In the genomic region with DNA sequence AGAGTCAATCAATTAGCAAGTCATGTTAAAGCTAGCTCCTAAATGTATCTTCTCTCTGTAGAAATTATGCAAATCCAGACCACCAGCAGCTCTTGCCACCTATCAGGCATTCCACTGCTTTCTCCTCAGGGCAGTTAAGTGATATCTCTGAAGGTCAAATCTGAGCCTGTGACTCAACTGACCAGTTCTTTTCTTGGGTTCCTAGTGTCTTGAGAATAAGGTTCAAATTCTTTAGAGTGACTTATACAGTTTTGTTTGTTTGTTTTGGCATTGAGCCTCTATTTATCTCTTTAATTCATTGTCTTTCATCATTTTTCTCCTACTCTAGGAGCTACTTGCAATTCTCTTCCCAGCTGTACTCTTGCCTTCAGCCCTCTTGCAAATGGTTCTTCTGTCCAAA, we compare ENCODE assay signal across 18 cellular contexts. TPM values are rescaled to one million over a fixed set of nuclear protein-coding genes. Genes with fewer than 3 reads are reported as not detected.
DNase-seq lines count a peak whose midpoint lies in the region; ATAC-seq and TF ChIP-seq lines count a peak whose summit lies in the region.
"Had no signal": no experiment of that assay in that cellular context is flagged by ENCODE, and none has a peak within 500 bp of the region (broad histone marks: within the 10 kb centered on the region; RNA-seq: fewer than 3 reads in every experiment).

No MANE protein-coding gene starts in this region.

- POLR2A ChIA-PET in HEK293 (lab: Yijun Ruan, JAX), result no interaction called here

- H3K4me1 ChIP-seq in HEK293 (ENCODE audit: control insufficient read depth, insufficient read depth, low read length) (peaks cover 41% of the 10 kb centered on the region), transverse colon (peaks cover 0 to 56% (median 21%) of the 10 kb centered on the region in 4 donors)

- ATAC-seq in left ventricle myocardium superior, result no peak
- ATAC-seq in Right ventricle myocardium inferior, result no peak
- ATAC-seq: K562, left lobe of liver, sciatic nerve had no signal

- in situ Hi-C loops in transverse colon (cut with MboI; ENCODE audit: low pct_ligation_motif_present in 1 of 4, low pct_unique_long_range_greater_than_20kb in 1 of 4, low sequenced_read_pairs in 3 of 4), result loop anchor here in 2 of 4 donors (25.0 kb wide), 2 partner anchors 164 to 386 kb away; no protein-coding TSS in a partner anchor

- H3K36me3 ChIP-seq in HEK293 (ENCODE audit: control insufficient read depth in 2 of 2, insufficient read depth in 1 of 2, low read length in 2 of 2) (no peaks in the 10 kb centered on the region), transverse colon (no peaks in the 10 kb centered on the region)
- H3K36me3 ChIP-seq: cardiac muscle cell had no signal

- peaks cover 5% of the 10 kb centered on the region for H3K27me3 ChIP-seq in transverse colon
- H3K27me3 ChIP-seq: cardiac muscle cell had no signal

- H3K27ac ChIP-seq in HEK293 (ENCODE audit: extremely low read depth, low read depth, low read length) (no peak overlapping the region), transverse colon (peak overlapping the region; percentile 4 to 97 (median 84))
- H3K27ac ChIP-seq: cardiac muscle cell had no signal

- no peak overlapping the region for H3K4me3 ChIP-seq in HEK293 (ENCODE audit: low read depth, low read length)
- no peak overlapping the region for H3K4me3 ChIP-seq in foreskin fibroblast (ENCODE audit: low read depth in 1 of 2, low read length in 2 of 2)
- no peak overlapping the region for H3K4me3 ChIP-seq in transverse colon
- H3K4me3 ChIP-seq: cardiac muscle cell, K562 had no signal

- peak; percentile 9 for DNase-seq in astrocyte of the hippocampus (ENCODE audit: low read depth, low spot score)
- DNase-seq in foreskin fibroblast, result peak; percentile 73 to 83
- no peak for DNase-seq in transverse colon
- no peak for DNase-seq in nucleus accumbens (lab: John Stamatoyannopoulos, UW)
- DNase-seq in left ventricle myocardium superior, result no peak
- no peak for DNase-seq in Right ventricle myocardium inferior (ENCODE audit: missing footprints)
- DNase-seq: activated CD4-positive, alpha-beta T cell treated with anti-CD3 and anti-CD28 coated beads, Interleukin-2, amount 50 U/mL, for 48 hours; activated naive CD4-positive, alpha-beta T cell treated with anti-CD3 and anti-CD28 coated beads for 36 hours; DMS 273 treated with DMSO at 0.1 percent for 48 hours; GOT3; NCI-H1092 treated with DMSO at 0.1 percent for 48 hours; occipital lobe; stimulated activated CD4-positive, alpha-beta T cell treated with anti-CD3 and anti-CD28 coated beads, Interleukin-2, amount 100 ng/mL, for 24 hours had no signal

- TF ChIP-seq POLR2A in transverse colon (IDR thresholded peaks at IDR 0.05), result no peak

- H3K9me3 ChIP-seq in HEK293 (ENCODE audit: control insufficient read depth, insufficient read depth, low read depth, low read length), result no peaks in the 10 kb centered on the region
- H3K9me3 ChIP-seq in transverse colon, result no peaks in the 10 kb centered on the region

- intact Hi-C loops in transverse colon (cut with DNase I; ENCODE audit: low total_unique reads) (no loop called here), left ventricle myocardium superior (cut with micrococcal nuclease) (no loop called here), Right ventricle myocardium inferior (cut with DNase I) (no loop called here)

- no peak for TF ChIP-seq EP300 in transverse colon (IDR thresholded peaks at IDR 0.05; ENCODE audit: low read depth)

- CTCF ChIA-PET in HEK293 (lab: Yijun Ruan, JAX), result interaction anchor here (0.5 kb wide), 1 partner anchor 29 kb away, joined by 5 read pairs; no protein-coding TSS in a partner anchor

- TF ChIP-seq CTCF in HEK293 (tag by site-specific recombination; IDR thresholded peaks at IDR 0.05) (no peak), foreskin fibroblast (IDR thresholded peaks at IDR 0.05; ENCODE audit: low read depth, low read length) (no peak), transverse colon (IDR thresholded peaks at IDR 0.05) (no peak)

TF ChIP-seq in HEK293, 187 proteins besides CTCF, POLR2A, EP300 and RAD21:
- TF ChIP-seq ZBTB10 (tag by site-specific recombination; IDR thresholded peaks at IDR 0.05) (no peak), OSR2 (tag by site-specific recombination; IDR thresholded peaks at IDR 0.05) (peak; percentile 57), GLIS1 (tag by site-specific recombination; IDR thresholded peaks at IDR 0.05) (peak; percentile 63), BCL11A (tag by site-specific recombination; IDR thresholded peaks at IDR 0.05; ENCODE audit: low read depth) (0 out of 2 replicates have a peak, but pooled peaks have one; percentile 11)

RNA-seq across cellular contexts. Expression of gene LRIG3, which starts 2.5 kb away (rescaled TPM):
- total RNA-seq in transverse colon, result 100 to 1,000 TPM in 3 of 4 donors, 10 to 100 TPM in 1; 43.0 to 115 (median 107) TPM
- 4.3 TPM for total RNA-seq in left ventricle myocardium superior
- total RNA-seq in Right ventricle myocardium inferior, result 3.8 TPM
- total RNA-seq: activated naive CD4-positive, alpha-beta T cell treated with anti-CD3 and anti-CD28 coated beads for 36 hours; K562 had no signal

Comparison
In these comparisons a context has a peak if more than half of its experiments do, and no peak if none do; other contexts are left out.
1. DNase-seq: peak in astrocyte of the hippocampus (single experiment) and foreskin fibroblast (2 of 2); none in transverse colon (single experiment), nucleus accumbens (0 of 56), left ventricle myocardium superior (single experiment) and Right ventricle myocardium inferior (single experiment).